In genomic region chrX:123215397-123216089, GRCh38 we compare ENCODE assay signal across 1 cellular context.
TF ChIP-seq lines count a peak whose summit lies in the region.

No MANE protein-coding gene starts in this region.

TF ChIP-seq in H1, 55 proteins besides CTCF, POLR2A, EP300 and RAD21:
- TF ChIP-seq TEAD4 (IDR thresholded peaks at IDR 0.05; ENCODE audit: low read depth, low read length) (no peak), CEBPB (IDR thresholded peaks at IDR 0.05; ENCODE audit: low read depth, low read length) (peak; percentile 73)
